Comparison of ENCODE assay signal across 7 cellular contexts in genomic region chr17:53017227-53017626, GRCh38.
"Had no signal": no experiment of that assay in that cellular context is flagged by ENCODE, and none has a peak within 500 bp of the region (broad histone marks: within the 10 kb centered on the region; RNA-seq: fewer than 3 reads in every experiment).

No MANE protein-coding gene starts in this region.

- H3K36me3 Mint-ChIP-seq: IgD-negative memory B cell had no signal

- H3K27ac Mint-ChIP-seq: IgD-negative memory B cell had no signal

- H3K27ac ChIP-seq: HL-60 had no signal

- H3K4me3 ChIP-seq: K562 had no signal

- ATAC-seq: HepG2, K562 had no signal

- H3K4me3 Mint-ChIP-seq: IgD-negative memory B cell had no signal

- DNase-seq: IMR-90, KBM-7, KG1 had no signal

- H3K4me1 Mint-ChIP-seq: IgD-negative memory B cell had no signal
